ENCODE assay signal across 1 cellular context in the genomic region with DNA sequence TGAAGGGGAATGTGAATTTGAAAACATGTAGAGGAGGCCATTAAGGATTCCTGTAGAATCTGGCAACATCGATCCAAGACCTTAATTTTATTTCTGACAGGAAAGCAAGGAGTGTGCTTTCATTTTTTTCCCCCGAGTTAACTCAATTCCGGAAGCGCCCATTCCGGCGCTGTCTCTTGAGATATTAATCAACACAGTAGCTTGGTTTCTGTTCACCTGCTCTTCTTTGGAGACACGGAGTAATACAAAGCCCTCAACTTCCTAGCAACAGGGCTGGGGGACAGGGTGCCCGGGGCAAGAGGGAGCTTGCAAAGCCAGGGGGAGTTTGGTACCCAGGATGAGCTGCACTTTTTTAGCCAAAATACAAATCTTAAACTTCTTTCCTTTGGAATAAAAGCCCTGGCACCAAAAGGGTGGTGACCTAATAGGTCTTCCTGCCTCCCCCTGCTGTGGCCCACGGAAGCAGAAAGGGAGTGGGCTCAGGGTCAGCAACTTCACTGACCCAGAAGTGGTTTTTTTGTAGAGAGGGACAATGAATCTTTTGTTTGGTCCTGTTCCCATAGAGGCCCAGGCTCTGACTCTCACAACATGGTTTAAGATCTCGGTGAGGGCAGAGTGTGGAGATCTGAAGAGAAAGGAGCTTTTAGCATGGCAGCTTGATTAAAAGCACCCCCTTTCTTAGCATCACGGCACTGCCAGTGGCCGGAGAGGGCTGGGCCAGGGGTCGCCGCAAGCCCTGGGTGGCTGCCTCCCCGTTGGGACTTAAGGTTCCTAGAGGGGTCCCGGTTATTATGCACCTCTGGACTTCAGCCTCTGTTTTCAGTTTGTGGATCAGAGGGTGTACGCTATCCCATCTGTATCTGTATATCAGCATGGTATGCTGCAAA.
TF ChIP-seq lines count a peak whose summit lies in the region.

No MANE protein-coding gene starts in this region.

TF ChIP-seq in HEK293, 187 proteins besides CTCF, POLR2A, EP300 and RAD21 (continued from another document):
- peak; percentile 45; the same call in 1 of the 2 replicates for TF ChIP-seq ZBTB17 (tag by site-specific recombination; IDR thresholded peaks at IDR 0.05)
- no peak for TF ChIP-seq ZNF530 (tag by site-specific recombination; IDR thresholded peaks at IDR 0.05; ENCODE audit: low read depth)
